27 cellular contexts compared by ENCODE assay signal in the genomic region with DNA sequence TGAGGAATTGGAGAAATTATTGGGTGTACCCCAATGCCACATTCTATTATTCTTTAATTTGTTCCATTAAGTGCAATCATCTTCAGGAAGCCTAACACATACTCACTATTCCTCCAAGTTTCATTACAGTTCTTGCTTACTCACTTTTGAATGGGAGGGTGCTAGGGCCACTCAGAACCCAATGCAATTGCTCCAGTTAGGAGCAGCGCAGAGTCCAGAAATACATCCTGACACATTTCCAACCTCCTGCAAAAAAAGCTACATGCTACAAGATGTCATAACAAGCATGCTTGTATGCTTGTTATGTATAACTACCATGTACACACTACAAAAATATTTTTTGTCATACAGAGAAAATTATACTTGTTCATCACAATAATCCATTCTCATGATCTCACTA. TPM values are rescaled to one million over a fixed set of nuclear protein-coding genes. Genes with fewer than 3 reads are reported as not detected.
"Had no signal": no experiment of that assay in that cellular context is flagged by ENCODE, and none has a peak within 500 bp of the region (broad histone marks: within the 10 kb centered on the region; RNA-seq: fewer than 3 reads in every experiment).

No MANE protein-coding gene starts in this region.

- H3K4me1 ChIP-seq: prostate gland had no signal

- ATAC-seq: lower lobe of right lung; natural killer cell treated with Interleukin-12 subunit alpha and Interleukin-12 subunit beta and Interleukin-15 and Interleukin-18, amount 100 ng/mL, for 72 hours; pancreas; sciatic nerve; stimulated activated naive B cell treated with anti-CD40 and anti-IgM and Interleukin-4, amounts not matched to agents 10 μg/mL and 1 μg/mL and 100 μg/mL, for 72 hours; stimulated activated naive CD8-positive, alpha-beta T cell treated with anti-CD3 and anti-CD28 coated beads, Interleukin-15, Interleukin-2, amounts not matched to agents 100 U/mL and 50 U/mL, for 24 hours; upper lobe of right lung had no signal

- H3K4me3 ChIP-seq: lower lobe of right lung, pancreas, prostate gland, skin epidermis, stomach, suprapubic skin, thoracic aorta, tibial artery, upper lobe of right lung had no signal

- H3K9me3 ChIP-seq: lower lobe of right lung, pancreas, prostate gland, stomach, suprapubic skin, thoracic aorta, tibial artery, upper lobe of right lung had no signal

- H3K36me3 ChIP-seq: lower lobe of right lung, pancreas, prostate gland, stomach, suprapubic skin, thoracic aorta, tibial artery, upper lobe of right lung had no signal

- H3K27me3 ChIP-seq: pancreas, stomach, suprapubic skin, tibial artery, upper lobe of right lung had no signal

- H3K27ac ChIP-seq: lower lobe of right lung, pancreas, prostate gland, skin epidermis, stomach, suprapubic skin, thoracic aorta, tibial artery, upper lobe of right lung had no signal

- DNase-seq: glutamatergic neuron; hippocampal formation; immature natural killer cell; kidney; lower lobe of right lung; mammary epithelial cell; mesendoderm; naive B cell; nucleus accumbens; pancreas; posterior cingulate gyrus; stimulated activated CD4-positive, alpha-beta T cell treated with anti-CD3 and anti-CD28 coated beads, Interleukin-12 subunit alpha, Interleukin-12 subunit beta, amount 100 ng/mL, for 4 hours; stimulated activated CD4-positive, alpha-beta T cell treated with anti-CD3 and anti-CD28 coated beads, Interleukin-15, amount 100 ng/mL, for 24 hours; stimulated activated CD4-positive, alpha-beta T cell treated with anti-CD3 and anti-CD28 coated beads, Interleukin-2, amount 100 ng/mL, for 24 hours; stimulated activated CD4-positive, alpha-beta T cell treated with anti-CD3 and anti-CD28 coated beads, Interleukin-4, amount 100 ng/mL, for 1 hour; stimulated activated naive B cell treated with anti-CD40 and anti-IgM and Interleukin-4, amounts not matched to agents 10 μg/mL and 1 μg/mL and 100 μg/mL, for 72 hours; stimulated activated naive CD8-positive, alpha-beta T cell treated with anti-CD3 and anti-CD28 coated beads, Interleukin-15, Interleukin-2, amounts not matched to agents 100 U/mL and 50 U/mL, for 24 hours; stomach; tibial artery; trophoblast cell; upper lobe of right lung had no signal

RNA-seq across cellular contexts. Expression of gene NFIB, which starts 27.8 kb away (rescaled TPM):
- total RNA-seq: natural killer cell treated with Interleukin-12 subunit alpha and Interleukin-12 subunit beta and Interleukin-15 and Interleukin-18, amount 100 ng/mL, for 72 hours had no signal
- polyA plus RNA-seq: immature natural killer cell had no signal
